ENCODE assay signal across 8 cellular contexts in the genomic region with DNA sequence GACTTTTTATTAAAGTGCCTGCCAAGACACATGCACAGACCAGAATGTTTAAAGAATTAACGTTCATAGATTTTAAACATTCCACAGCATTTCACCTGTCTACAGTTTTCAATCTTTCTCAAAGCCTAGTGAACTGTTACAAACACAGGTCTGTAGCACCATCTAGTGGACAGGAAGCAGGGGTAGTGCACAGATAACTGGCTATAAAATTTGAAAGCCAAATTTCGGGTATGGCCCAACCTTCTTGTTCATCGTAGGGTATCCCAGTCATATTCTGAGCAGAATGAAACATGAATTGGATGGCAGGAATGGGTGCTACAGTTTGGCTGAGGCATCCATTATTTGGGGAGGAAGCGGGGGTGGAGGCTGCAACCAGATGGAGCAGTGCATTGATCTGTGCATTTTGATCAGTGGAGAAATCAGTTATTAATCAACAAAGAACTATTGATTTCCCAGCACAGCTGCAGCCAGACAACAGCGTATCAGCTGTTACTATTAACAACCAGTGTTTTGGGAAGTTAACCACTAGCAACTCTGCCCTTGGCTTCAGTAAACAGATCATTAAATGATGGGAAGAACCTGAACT. TPM values are rescaled to one million over a fixed set of nuclear protein-coding genes. Genes with fewer than 3 reads are reported as not detected.
DNase-seq lines count a peak whose midpoint lies in the region; ATAC-seq and TF ChIP-seq lines count a peak whose summit lies in the region.

No MANE protein-coding gene starts in this region.

- CTCF ChIA-PET in MCF 10A (lab: Yijun Ruan, JAX): interaction anchor here (0.5 to 5.3 kb wide), 35 partner anchors 9 to 1994 kb away, joined by 3 to 51 read pairs (median 4); partner anchors contain the start of gene B3GAT2

- no peaks in the 10 kb centered on the region for H3K4me1 ChIP-seq in tibial nerve

- H3K4me3 ChIP-seq in kidney epithelial cell (ENCODE audit: low read depth, low read length) (no peak overlapping the region), tibial nerve (no peak overlapping the region)

- no peaks in the 10 kb centered on the region for H3K9me3 Mint-ChIP-seq in MCF 10A (ENCODE audit: unreplicated experiment)

- TF ChIP-seq CTCF in MCF 10A (IDR thresholded peaks at IDR 0.05; ENCODE audit: unreplicated experiment) (peak; percentile 82), kidney epithelial cell (IDR thresholded peaks at IDR 0.05; ENCODE audit: insufficient read depth, low read length, poor library complexity, severe bottlenecking) (peak; percentile 87), tibial nerve (IDR thresholded peaks at IDR 0.05) (peak; percentile 44 to 63 (median 57))

- H3K27ac Mint-ChIP-seq in MCF 10A (ENCODE audit: low read depth, unreplicated experiment): no peak overlapping the region

- H3K36me3 Mint-ChIP-seq in MCF 10A (ENCODE audit: insufficient read depth, unreplicated experiment): no peaks in the 10 kb centered on the region

- no peak overlapping the region for H3K4me3 Mint-ChIP-seq in MCF 10A (ENCODE audit: unreplicated experiment)

- DNase-seq in activated T-cell treated with anti-CD3 and anti-CD28 coated beads for 24 hours (ENCODE audit: low read depth) (peak; percentile 5), activated T-cell treated with anti-CD3 and anti-CD28 coated beads for 4 hours (no peak), NCI-H748 (lab: John Stamatoyannopoulos, UW; ENCODE audit: unreplicated experiment) (peak; percentile 87), MCF 10A (ENCODE audit: unreplicated experiment) (peak; percentile 73), kidney epithelial cell (ENCODE audit: low read depth) (peak; percentile 2), tibial nerve (ENCODE audit: low spot score in 2 of 2) (peak in 1 of 2 donors; percentile 6)

- intact Hi-C loops in MCF 10A (cut with micrococcal nuclease): loop anchor here (1.0 to 10.0 kb wide), 6 partner anchors 128 to 792 kb away; no protein-coding TSS in a partner anchor

- H3K27ac ChIP-seq in tibial nerve: no peak overlapping the region

- no peaks in the 10 kb centered on the region for H3K9me3 ChIP-seq in tibial nerve

- ATAC-seq in GM21381 (IDR thresholded peaks at IDR 0.05; ENCODE audit: unreplicated experiment) (peak; percentile 92), HG03520 (IDR thresholded peaks at IDR 0.05; ENCODE audit: unreplicated experiment) (peak; percentile 75)

- no peaks in the 10 kb centered on the region for H3K4me1 Mint-ChIP-seq in MCF 10A (ENCODE audit: insufficient read depth, unreplicated experiment)

- no peak for TF ChIP-seq EP300 in tibial nerve (IDR thresholded peaks at IDR 0.05)

- no peaks in the 10 kb centered on the region for H3K36me3 ChIP-seq in kidney epithelial cell (ENCODE audit: control insufficient read depth, insufficient read depth, low read length)
- no peaks in the 10 kb centered on the region for H3K36me3 ChIP-seq in tibial nerve

- peaks cover 56% of the 10 kb centered on the region for H3K27me3 Mint-ChIP-seq in MCF 10A (ENCODE audit: insufficient read depth, unreplicated experiment)

- H3K27me3 ChIP-seq in kidney epithelial cell (ENCODE audit: control insufficient read depth, insufficient read depth, low read length) (no peaks in the 10 kb centered on the region), tibial nerve (no peaks in the 10 kb centered on the region)

- TF ChIP-seq POLR2A in tibial nerve (IDR thresholded peaks at IDR 0.05): no peak

- POLR2A ChIA-PET in MCF 10A (lab: Yijun Ruan, JAX): no interaction called here

- 22 to 23% methylated on average over 5 of the region's 5 CpGs for WGBS in tibial nerve, 2 donors

- no TSS peak for BruUV-seq in MCF 10A (replicated peaks; lab: Mats Ljungman, UMichigan)

RNA-seq across cellular contexts. Expression of gene B3GAT2, which starts 56.1 kb away (rescaled TPM):
- total RNA-seq in MCF 10A (2022) (not detected in 2 replicates), kidney epithelial cell (not detected in 2 replicates), tibial nerve (under 1 TPM in 1 of 4 donors, not detected in 3; 0.30 TPM)
